In genomic region chr3:139836656-139837464, GRCh38 we compare ENCODE assay signal across 23 cellular contexts.
DNase-seq lines count a peak whose midpoint lies in the region; ATAC-seq and TF ChIP-seq lines count a peak whose summit lies in the region.
"Had no signal": no experiment of that assay in that cellular context is flagged by ENCODE, and none has a peak within 500 bp of the region (broad histone marks: within the 10 kb centered on the region; RNA-seq: fewer than 3 reads in every experiment).

No MANE protein-coding gene starts in this region.

- H3K9me3 ChIP-seq in left ventricle myocardium inferior (replicated peaks) (no peaks in the 10 kb centered on the region), aorta (ENCODE audit: control insufficient read depth, low read length) (peaks cover 1% of the 10 kb centered on the region), tibial artery (no peaks in the 10 kb centered on the region)
- H3K9me3 ChIP-seq: transverse colon had no signal

- H3K4me3 ChIP-seq in left ventricle myocardium inferior (no peak overlapping the region), aorta (ENCODE audit: low read length in 2 of 2) (no peak overlapping the region), tibial artery (no peak overlapping the region)
- H3K4me3 ChIP-seq: transverse colon had no signal

- no peaks in the 10 kb centered on the region for H3K36me3 ChIP-seq in left ventricle myocardium inferior
- no peaks in the 10 kb centered on the region for H3K36me3 ChIP-seq in aorta (ENCODE audit: control insufficient read depth in 1 of 2, insufficient read depth in 2 of 2, low read length in 1 of 2)
- no peaks in the 10 kb centered on the region for H3K36me3 ChIP-seq in tibial artery
- H3K36me3 ChIP-seq: transverse colon had no signal

- no peak for TF ChIP-seq CTCF in left ventricle myocardium inferior (IDR thresholded peaks at IDR 0.05; ENCODE audit: borderline replicate concordance)
- no peak for TF ChIP-seq CTCF in tibial artery (IDR thresholded peaks at IDR 0.05)

- H3K27ac ChIP-seq in left ventricle myocardium inferior (replicated peaks) (no peak overlapping the region), aorta (ENCODE audit: low read depth in 1 of 2, low read length in 2 of 2) (no peak overlapping the region), tibial artery (no peak overlapping the region)
- H3K27ac ChIP-seq: RWPE1, transverse colon had no signal

- peaks cover 24% of the 10 kb centered on the region for H3K4me1 ChIP-seq in left ventricle myocardium inferior
- no peaks in the 10 kb centered on the region for H3K4me1 ChIP-seq in aorta (ENCODE audit: control insufficient read depth in 1 of 2, insufficient read depth in 2 of 2, low read length in 2 of 2)
- peaks cover 0 to 8% (median 0%) of the 10 kb centered on the region in 4 donors for H3K4me1 ChIP-seq in tibial artery
- H3K4me1 ChIP-seq: transverse colon had no signal

- intact Hi-C loops in Right ventricle myocardium superior (cut with DNase I) (no loop called here), left ventricle myocardium inferior (cut with micrococcal nuclease) (no loop called here), aorta (cut with DNase I) (no loop called here), tibial artery (cut with DNase I; ENCODE audit: low total_unique reads) (no loop called here)

- H3K27me3 ChIP-seq in left ventricle myocardium inferior (ENCODE audit: low read depth) = no peaks in the 10 kb centered on the region
- peaks cover 0 to 1% of the 10 kb centered on the region in 2 donors for H3K27me3 ChIP-seq in aorta (ENCODE audit: control insufficient read depth in 1 of 2, insufficient read depth in 2 of 2, low read length in 1 of 2)
- H3K27me3 ChIP-seq in tibial artery = no peaks in the 10 kb centered on the region
- H3K27me3 ChIP-seq: transverse colon had no signal

- ATAC-seq in Right ventricle myocardium superior (ENCODE audit: poor library complexity) (peak; percentile 49), aorta (ENCODE audit: low FRiP score) (peak; percentile 19), left lobe of liver (no peak)
- ATAC-seq: activated CD4-positive, CD25-positive, alpha-beta regulatory T cell treated with anti-CD3 and anti-CD28 coated beads, Interleukin-2, amount 50 U/mL, for 24 hours; left colon; SK-N-SH treated with all-trans-retinoic acid at 6 μM for 48 hours had no signal

- DNase-seq in Right ventricle myocardium superior (no peak), left ventricle myocardium inferior (no peak), NCI-H446 treated with DMSO at 0.1 percent for 48 hours (lab: John Stamatoyannopoulos, UW) (peak; percentile 58), myocyte (ENCODE audit: low read depth) (peak; percentile 80), aorta (no peak), left lobe of liver (ENCODE audit: low spot score) (no peak), tibial artery (no peak), NCI-H524 treated with DMSO at 0.1 percent for 48 hours (lab: John Stamatoyannopoulos, UW) (no peak)
- DNase-seq: ACHN; activated CD4-positive, alpha-beta T cell treated with anti-CD3 and anti-CD28 coated beads, Interleukin-2, amount 50 U/mL, for 48 hours; activated T-cell treated with anti-CD3 and anti-CD28 coated beads, Interleukin-2, amount 50 U/mL, for 48 hours; erythroblast; left colon; MV-4-11; NCI-H1436; NCI-H2227 treated with DMSO at 0.1 percent for 48 hours; OCI-M1; stimulated activated CD4-positive, alpha-beta T cell treated with anti-CD3 and anti-CD28 coated beads, Interleukin-15, amount 100 ng/mL, for 24 hours; stimulated activated CD4-positive, alpha-beta T cell treated with anti-CD3 and anti-CD28 coated beads, Interleukin-4, amount 100 ng/mL, for 4 hours; transverse colon had no signal

- WGBS in aorta, 2 donors = 85 to 91% methylated on average over 4 of the region's 4 CpGs

Comparison
In these comparisons a context has a peak if more than half of its experiments do, and no peak if none do; other contexts are left out.
1. DNase-seq: peak in NCI-H446 treated with DMSO at 0.1 percent for 48 hours (single experiment) and myocyte (single experiment); none in Right ventricle myocardium superior (single experiment), left ventricle myocardium inferior (single experiment), aorta (0 of 2), left lobe of liver (single experiment), tibial artery (0 of 2) and NCI-H524 treated with DMSO at 0.1 percent for 48 hours (single experiment).